In genomic region chr4:108725457-108725856, GRCh38 we compare ENCODE assay signal across 1 cellular context.
TF ChIP-seq lines count a peak whose summit lies in the region.

No MANE protein-coding gene starts in this region.

TF ChIP-seq in HCT116, 20 proteins besides CTCF, POLR2A, EP300 and RAD21 (continued from another document):
- TF ChIP-seq CEBPB (IDR thresholded peaks at IDR 0.05; ENCODE audit: low read depth), result no peak
- TF ChIP-seq POLR2AphosphoS5 (IDR thresholded peaks at IDR 0.05; ENCODE audit: low read depth, low read length), result no peak
- no peak for TF ChIP-seq ZBTB33 (IDR thresholded peaks at IDR 0.05; ENCODE audit: extremely low read depth, insufficient replicate concordance, low read length)
- no peak for TF ChIP-seq JUND (IDR thresholded peaks at IDR 0.05)
- TF ChIP-seq YY1 (IDR thresholded peaks at IDR 0.05; ENCODE audit: extremely low read depth, insufficient replicate concordance, low read depth, low read length), result no peak
- no peak for TF ChIP-seq EZH2phosphoT487 (IDR thresholded peaks at IDR 0.05; ENCODE audit: borderline replicate concordance)
- no peak for TF ChIP-seq ELF1 (IDR thresholded peaks at IDR 0.05; ENCODE audit: borderline replicate concordance, low read depth)
